Comparison of ENCODE assay signal across 13 cellular contexts in the genomic region with DNA sequence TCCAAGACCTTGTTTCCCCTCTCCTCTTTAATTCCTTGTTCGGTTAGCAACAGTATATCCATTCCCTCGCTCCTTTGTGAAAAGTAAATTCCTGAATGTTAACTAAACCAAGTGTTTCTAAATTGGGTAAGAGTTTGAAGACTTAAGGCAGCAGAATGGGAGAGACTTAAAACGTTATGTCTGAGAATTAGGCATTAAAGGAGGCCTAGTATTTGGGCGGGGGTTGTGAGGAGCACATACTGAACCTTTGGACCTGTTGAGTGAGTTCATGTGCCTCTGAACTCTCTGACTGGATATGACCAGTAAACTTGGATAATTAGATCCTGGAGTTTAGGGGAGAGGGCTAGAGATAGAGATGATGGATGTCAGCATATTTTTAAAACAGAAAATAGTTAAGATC. TPM values are rescaled to one million over a fixed set of nuclear protein-coding genes. Genes with fewer than 3 reads are reported as not detected.
DNase-seq lines count a peak whose midpoint lies in the region; ATAC-seq, FAIRE-seq and TF ChIP-seq lines count a peak whose summit lies in the region.
"Had no signal": no experiment of that assay in that cellular context is flagged by ENCODE, and none has a peak within 500 bp of the region (broad histone marks: within the 10 kb centered on the region; RNA-seq: fewer than 3 reads in every experiment).

No MANE protein-coding gene starts in this region.

- H3K9me3 ChIP-seq in HUES64 (ENCODE audit: insufficient read depth, low read depth, low read length) (no peaks in the 10 kb centered on the region), lower lobe of right lung (no peaks in the 10 kb centered on the region)

- H3K27me3 ChIP-seq in HUES64 (ENCODE audit: insufficient read depth, low read length) (no peaks in the 10 kb centered on the region), bronchial epithelial cell (ENCODE audit: control insufficient read depth, insufficient read depth, low read length) (no peaks in the 10 kb centered on the region), lower lobe of right lung (ENCODE audit: low read depth) (no peaks in the 10 kb centered on the region)

- peak overlapping the region; percentile 82 for H3K9ac ChIP-seq in HUES64 (ENCODE audit: low read depth, low read length)

- TF ChIP-seq CTCF in 22Rv1 (IDR thresholded peaks at IDR 0.05): no peak
- no peak for TF ChIP-seq CTCF in bronchial epithelial cell (IDR thresholded peaks at IDR 0.05; ENCODE audit: insufficient read depth, low read length, severe bottlenecking)
- no peak for TF ChIP-seq CTCF in lower lobe of right lung (IDR thresholded peaks at IDR 0.05)

- H3K4me1 Mint-ChIP-seq in activated naive CD4-positive, alpha-beta T cell treated with anti-CD3 and anti-CD28 coated beads for 36 hours (ENCODE audit: low read depth): peaks cover 46% of the 10 kb centered on the region

- no peaks in the 10 kb centered on the region for H3K27me3 Mint-ChIP-seq in activated naive CD4-positive, alpha-beta T cell treated with anti-CD3 and anti-CD28 coated beads for 36 hours (ENCODE audit: low read depth)

- CTCF ChIA-PET in activated naive CD4-positive, alpha-beta T cell treated with anti-CD3 and anti-CD28 coated beads for 36 hours (lab: Charles Lee): no interaction called here

- H3K36me3 ChIP-seq in HUES64 (ENCODE audit: insufficient read depth, low read length): peaks cover 40% of the 10 kb centered on the region
- H3K36me3 ChIP-seq in bronchial epithelial cell (ENCODE audit: control insufficient read depth, insufficient read depth, low read length): peaks cover 1% of the 10 kb centered on the region
- H3K36me3 ChIP-seq in lower lobe of right lung: peaks cover 6% of the 10 kb centered on the region

- H3K9me3 Mint-ChIP-seq in activated naive CD4-positive, alpha-beta T cell treated with anti-CD3 and anti-CD28 coated beads for 36 hours: no peaks in the 10 kb centered on the region
- H3K9me3 Mint-ChIP-seq: WTC11 had no signal

- H3K27ac Mint-ChIP-seq in activated naive CD4-positive, alpha-beta T cell treated with anti-CD3 and anti-CD28 coated beads for 36 hours: no peak overlapping the region
- H3K27ac Mint-ChIP-seq: nephron progenitor cell, WTC11 had no signal

- H3K27ac ChIP-seq in 22Rv1 (peak overlapping the region; percentile 91), HUES64 (ENCODE audit: low read depth, low read length) (no peak overlapping the region), lower lobe of right lung (no peak overlapping the region)

- intact Hi-C loops in lower lobe of right lung (cut with DNase I): no loop called here
- intact Hi-C loops in activated naive CD4-positive, alpha-beta T cell treated with anti-CD3 and anti-CD28 coated beads for 36 hours (cut with micrococcal nuclease): loop anchor here (5.0 kb wide), 1 partner anchor 36 kb away; no protein-coding TSS in a partner anchor

- H3K4me1 ChIP-seq in HUES64 (ENCODE audit: insufficient read depth, low read length): peaks cover 40% of the 10 kb centered on the region
- H3K4me1 ChIP-seq in lower lobe of right lung: peaks cover 29% of the 10 kb centered on the region

- peak overlapping the region; percentile 98 for H3K4me3 ChIP-seq in HUES64 (ENCODE audit: low read length)
- peak overlapping the region; percentile 90 for H3K4me3 ChIP-seq in bronchial epithelial cell (ENCODE audit: low read depth, low read length)
- peak overlapping the region; percentile 84 for H3K4me3 ChIP-seq in lower lobe of right lung

- peaks cover 24% of the 10 kb centered on the region for H3K36me3 Mint-ChIP-seq in activated naive CD4-positive, alpha-beta T cell treated with anti-CD3 and anti-CD28 coated beads for 36 hours (ENCODE audit: low read depth)

- no peak for ATAC-seq in lower lobe of right lung
- no peak for ATAC-seq in GM21447 (IDR thresholded peaks at IDR 0.05; ENCODE audit: unreplicated experiment)
- ATAC-seq in HG02798 (IDR thresholded peaks at IDR 0.05; ENCODE audit: poor library complexity, unreplicated experiment): no peak
- ATAC-seq: WTC11 had no signal

- WGBS in HUES64: 4% methylated on average over 2 of the region's 4 CpGs

- H3K4me3 Mint-ChIP-seq in activated naive CD4-positive, alpha-beta T cell treated with anti-CD3 and anti-CD28 coated beads for 36 hours: no peak overlapping the region
- H3K4me3 Mint-ChIP-seq: nephron progenitor cell, WTC11 had no signal

- FAIRE-seq in bronchial epithelial cell (lab: Jason Lieb, UNC): no peak
- FAIRE-seq: urothelium cell line had no signal

- DNase-seq in bronchial epithelial cell (ENCODE audit: low read depth) (peak; percentile 27), lower lobe of right lung (no peak), NCI-H1105 treated with DMSO at 0.1 percent for 48 hours (lab: John Stamatoyannopoulos, UW) (no peak)
- DNase-seq in activated naive CD4-positive, alpha-beta T cell treated with anti-CD3 and anti-CD28 coated beads for 36 hours: no peak
- DNase-seq: caudate nucleus, MV-4-11, nephron progenitor cell had no signal

RNA-seq across cellular contexts. Expression of a gene that starts 1.2 kb away (rescaled TPM):
- polyA plus RNA-seq in HUES64 (2013, experiment 1 of 2): 127 TPM
- 162 TPM for polyA plus RNA-seq in HUES64 (2013, experiment 2 of 2)
- total RNA-seq in bronchial epithelial cell: 187 and 206 TPM in 2 replicates
- 138 TPM for total RNA-seq in lower lobe of right lung
- total RNA-seq in activated naive CD4-positive, alpha-beta T cell treated with anti-CD3 and anti-CD28 coated beads for 36 hours: 10 to 100 TPM; 61.2 to 72.1 TPM

RNA-seq across cellular contexts. Expression of a gene that starts 50.1 kb away (rescaled TPM):
- polyA plus RNA-seq in HUES64 (2013, experiment 1 of 2): 34.3 TPM
- 46.3 TPM for polyA plus RNA-seq in HUES64 (2013, experiment 2 of 2)
- total RNA-seq in bronchial epithelial cell (24.0 and 48.3 TPM in 2 replicates), lower lobe of right lung (36.9 TPM)
- under 1 TPM in 1 of 2 experiments, not detected in 1; 0.10 TPM for total RNA-seq in activated naive CD4-positive, alpha-beta T cell treated with anti-CD3 and anti-CD28 coated beads for 36 hours

Comparison
In these comparisons a context has a peak if more than half of its experiments do, and no peak if none do; other contexts are left out.
1. RNA of a gene that starts 50.1 kb away (total RNA-seq): 36.9 TPM in lower lobe of right lung (single experiment) and 24.0 to 48.3 TPM in bronchial epithelial cell; 0.10 TPM in activated naive CD4-positive, alpha-beta T cell treated with anti-CD3 and anti-CD28 coated beads for 36 hours; every median in the first group is over 10 times any median in the second.
2. Peak in every context shown above with its lines, with median percentiles within 50 percentile points of each other: H3K4me3 ChIP-seq.